12 cellular contexts compared by ENCODE assay signal in genomic region chr19:43085801-43086530, GRCh38. TPM values are rescaled to one million over a fixed set of nuclear protein-coding genes. Genes with fewer than 3 reads are reported as not detected.
"Had no signal": no experiment of that assay in that cellular context is flagged by ENCODE, and none has a peak within 500 bp of the region (broad histone marks: within the 10 kb centered on the region; RNA-seq: fewer than 3 reads in every experiment).

No MANE protein-coding gene starts in this region.

RNA-seq across cellular contexts. Expression of gene PSG2, which starts 3.5 kb away (rescaled TPM):
- total RNA-seq: activated CD4-positive, alpha-beta T cell treated with anti-CD3 and anti-CD28 coated beads for 36 hours; activated CD4-positive, alpha-beta T cell treated with anti-CD3 and anti-CD28 coated beads, Interleukin-2, amount 10 ng/mL, durations not matched to agents 7 days and 5 days; activated CD8-positive, alpha-beta T cell treated with anti-CD3 and anti-CD28 coated beads, Interleukin-2, amount 10 ng/mL, durations not matched to agents 7 days and 5 days; activated naive CD8-positive, alpha-beta T cell treated with anti-CD3 and anti-CD28 coated beads, Interleukin-2, amount 10 ng/mL, durations not matched to agents 7 days and 5 days; activated T-helper 2 cell treated with anti-CD3 and anti-CD28 coated beads, Interferon-gamma antibody, Interleukin-2, Interleukin-4, amounts not matched to agents 10 μg/mL and 5 μg/mL and 100 μg/mL, durations not matched to agents 14 hours and 24 hours and 36 hours; ascending aorta; cerebellum; NCI-H460; SJSA1; T-cell; WTC11 had no signal
- polyA plus RNA-seq: adipose tissue had no signal

RNA-seq across cellular contexts. Expression of gene PSG11, which starts 59.7 kb away (rescaled TPM):
- total RNA-seq: activated CD4-positive, alpha-beta T cell treated with anti-CD3 and anti-CD28 coated beads for 36 hours; activated CD4-positive, alpha-beta T cell treated with anti-CD3 and anti-CD28 coated beads, Interleukin-2, amount 10 ng/mL, durations not matched to agents 7 days and 5 days; activated CD8-positive, alpha-beta T cell treated with anti-CD3 and anti-CD28 coated beads, Interleukin-2, amount 10 ng/mL, durations not matched to agents 7 days and 5 days; activated naive CD8-positive, alpha-beta T cell treated with anti-CD3 and anti-CD28 coated beads, Interleukin-2, amount 10 ng/mL, durations not matched to agents 7 days and 5 days; activated T-helper 2 cell treated with anti-CD3 and anti-CD28 coated beads, Interferon-gamma antibody, Interleukin-2, Interleukin-4, amounts not matched to agents 10 μg/mL and 5 μg/mL and 100 μg/mL, durations not matched to agents 14 hours and 24 hours and 36 hours; ascending aorta; cerebellum; NCI-H460; SJSA1; T-cell; WTC11 had no signal
- polyA plus RNA-seq: adipose tissue had no signal
